In genomic region chr9:123377211-123377971, GRCh38 we compare ENCODE assay signal across 17 cellular contexts. TPM values are rescaled to one million over a fixed set of nuclear protein-coding genes. Genes with fewer than 3 reads are reported as not detected.
DNase-seq lines count a peak whose midpoint lies in the region; ATAC-seq, FAIRE-seq and TF ChIP-seq lines count a peak whose summit lies in the region.
"Had no signal": no experiment of that assay in that cellular context is flagged by ENCODE, and none has a peak within 500 bp of the region (broad histone marks: within the 10 kb centered on the region; RNA-seq: fewer than 3 reads in every experiment).

No MANE protein-coding gene starts in this region.

- peaks cover 4% of the 10 kb centered on the region for H3K4me1 Mint-ChIP-seq in endodermal cell
- peaks cover 41% of the 10 kb centered on the region for H3K4me1 Mint-ChIP-seq in neural crest cell

- no peaks in the 10 kb centered on the region for H4K20me1 ChIP-seq in Loucy (ENCODE audit: insufficient read depth, low read length, poor library complexity, severe bottlenecking)

- H3K36me3 ChIP-seq in Loucy (ENCODE audit: insufficient read depth, low read length) (no peaks in the 10 kb centered on the region), endodermal cell (ENCODE audit: control insufficient read depth, insufficient read depth, low read length) (no peaks in the 10 kb centered on the region)
- H3K36me3 ChIP-seq: ovary had no signal

- no peak overlapping the region for H2AFZ ChIP-seq in Loucy (ENCODE audit: low read length)

- DNase-seq in A549 (ENCODE audit: low read depth in 1 of 2, low spot score in 1 of 2) (no peak), endodermal cell (no peak), neural crest cell (ENCODE audit: low read depth, low spot score) (no peak), NCI-H2171 treated with DMSO at 0.1 percent for 48 hours (lab: John Stamatoyannopoulos, UW) (no peak), HuH-7 (ENCODE audit: low spot score) (no peak)
- DNase-seq in activated CD4-positive, alpha-beta T cell treated with anti-CD3 and anti-CD28 coated beads for 48 hours: no peak
- DNase-seq: GDM1, midbrain, NCI-H1694 treated with DMSO at 0.1 percent for 48 hours, testis had no signal

- no peak for TF ChIP-seq EP300 in A549 (IDR thresholded peaks at IDR 0.05)

- H3K9me3 Mint-ChIP-seq in endodermal cell (no peaks in the 10 kb centered on the region), neural crest cell (no peaks in the 10 kb centered on the region)
- H3K9me3 Mint-ChIP-seq: activated naive CD4-positive, alpha-beta T cell treated with anti-CD3 and anti-CD28 coated beads, Interleukin-2, amount 50 U/mL, for 24 hours had no signal

- WGBS in A549 (ENCODE audit: missing lambda C conversion rate): 72% methylated on average over 18 of the region's 21 CpGs
- WGBS in endodermal cell (ENCODE audit: insufficient coverage in 1 of 2, insufficient read length in 1 of 2), 2 experiments: 89 to 90% methylated on average over 10 to 21 of the region's 21 CpGs

- FAIRE-seq in A549 (lab: Jason Lieb, UNC): no peak

- CTCF ChIA-PET in A549 (lab: Yijun Ruan, JAX): interaction anchor here (1.0 to 2.0 kb wide), 3 partner anchors 9 to 23 kb away, joined by 3 to 10 read pairs (median 3); no protein-coding TSS in a partner anchor

- H3K4me2 ChIP-seq in A549: no peak overlapping the region
- H3K4me2 ChIP-seq in Loucy (ENCODE audit: low read depth, low read length, poor library complexity, severe bottlenecking): peak overlapping the region; percentile 78

- H3K9ac ChIP-seq in Loucy (ENCODE audit: low read depth, low read length, poor library complexity, severe bottlenecking): peak overlapping the region; percentile 72
- no peak overlapping the region for H3K9ac ChIP-seq in endodermal cell (ENCODE audit: extremely low read depth, low read length, poor library complexity, severe bottlenecking)

- TF ChIP-seq POLR2A in A549 (IDR thresholded peaks at IDR 0.05; ENCODE audit: low read length): no peak

- H3F3A ChIP-seq in Loucy (ENCODE audit: low read depth): no peaks in the 10 kb centered on the region

- H3K27ac Mint-ChIP-seq in endodermal cell (no peak overlapping the region), neural crest cell (ENCODE audit: unreplicated experiment) (peak overlapping the region; percentile 85)
- H3K27ac Mint-ChIP-seq: activated naive CD4-positive, alpha-beta T cell treated with anti-CD3 and anti-CD28 coated beads, Interleukin-2, amount 50 U/mL, for 24 hours had no signal

- H3K4me3 ChIP-seq in A549 (no peak overlapping the region), Loucy (ENCODE audit: low read length, poor library complexity, severe bottlenecking) (peak overlapping the region; percentile 64), endodermal cell (ENCODE audit: low read length) (no peak overlapping the region)
- H3K4me3 ChIP-seq: ovary, testis had no signal

- no peak overlapping the region for H3K27ac ChIP-seq in A549
- peak overlapping the region; percentile 54 for H3K27ac ChIP-seq in endodermal cell (ENCODE audit: low read depth, low read length)
- H3K27ac ChIP-seq: ovary, testis had no signal

- no peak for TF ChIP-seq RAD21 in A549 (conservative IDR thresholded peaks at IDR 0.05 in 1 of 2, IDR thresholded peaks at IDR 0.05 in 1 of 2)

- POLR2A ChIA-PET in A549 (lab: Yijun Ruan, JAX): no interaction called here

- H3K27me3 Mint-ChIP-seq in endodermal cell (ENCODE audit: insufficient read depth): peaks cover 24% of the 10 kb centered on the region
- H3K27me3 Mint-ChIP-seq in neural crest cell (ENCODE audit: low read depth): peaks cover 5% of the 10 kb centered on the region

- no peaks in the 10 kb centered on the region for H3K9me2 ChIP-seq in Loucy (replicated peaks; ENCODE audit: low read depth, low read length)

- H3K4me1 ChIP-seq in A549 (no peaks in the 10 kb centered on the region), Loucy (ENCODE audit: insufficient read depth, low read length, poor library complexity, severe bottlenecking) (peaks cover 43% of the 10 kb centered on the region), endodermal cell (ENCODE audit: control insufficient read depth, insufficient read depth, low read length) (peaks cover 7% of the 10 kb centered on the region)
- H3K4me1 ChIP-seq: testis had no signal

- H3K79me2 ChIP-seq in Loucy (ENCODE audit: insufficient read depth, low read length): no peaks in the 10 kb centered on the region

- ATAC-seq in A549 (peak; percentile 12; a peak in 2 of 6 replicates), HG02884 (IDR thresholded peaks at IDR 0.05; ENCODE audit: unreplicated experiment) (no peak)

- H3K36me3 Mint-ChIP-seq in endodermal cell (ENCODE audit: low read depth): no peaks in the 10 kb centered on the region
- H3K36me3 Mint-ChIP-seq in neural crest cell (ENCODE audit: low read depth): no peaks in the 10 kb centered on the region
- H3K36me3 Mint-ChIP-seq: activated naive CD4-positive, alpha-beta T cell treated with anti-CD3 and anti-CD28 coated beads, Interleukin-2, amount 50 U/mL, for 24 hours had no signal

- H3K4me3 Mint-ChIP-seq in endodermal cell: no peak overlapping the region
- peak overlapping the region; percentile 34 for H3K4me3 Mint-ChIP-seq in neural crest cell
- H3K4me3 Mint-ChIP-seq: activated naive CD4-positive, alpha-beta T cell treated with anti-CD3 and anti-CD28 coated beads, Interleukin-2, amount 50 U/mL, for 24 hours had no signal

- TF ChIP-seq CTCF in A549 (IDR thresholded peaks at IDR 0.05): no peak
- no peak for TF ChIP-seq CTCF in Loucy (conservative IDR thresholded peaks at IDR 0.05; ENCODE audit: low read length)
- no peak for TF ChIP-seq CTCF in endodermal cell (conservative IDR thresholded peaks at IDR 0.05)
- no peak for TF ChIP-seq CTCF in neural crest cell (conservative IDR thresholded peaks at IDR 0.05)

- H3K9me3 ChIP-seq in A549 (no peaks in the 10 kb centered on the region), Loucy (ENCODE audit: insufficient read depth, low read depth, low read length) (no peaks in the 10 kb centered on the region), endodermal cell (ENCODE audit: control insufficient read depth, low read length) (no peaks in the 10 kb centered on the region)
- H3K9me3 ChIP-seq: ovary, testis had no signal

- no peaks in the 10 kb centered on the region for H3K27me3 ChIP-seq in Loucy (ENCODE audit: insufficient read depth, low read length, poor library complexity, severe bottlenecking)
- H3K27me3 ChIP-seq in endodermal cell (ENCODE audit: control insufficient read depth, insufficient read depth, low read length, poor library complexity, severe bottlenecking): peaks cover 25% of the 10 kb centered on the region
- H3K27me3 ChIP-seq: ovary, testis had no signal

TF ChIP-seq in A549, 52 proteins besides CTCF, POLR2A, EP300 and RAD21 (continues in another document):
- TF ChIP-seq REST (IDR thresholded peaks at IDR 0.05) (no peak), ELK1 (IDR thresholded peaks at IDR 0.05; ENCODE audit: low read depth, low read length) (no peak), ZNF302 (CRISPR knock-in tag; IDR thresholded peaks at IDR 0.05) (no peak), CBX2 (IDR thresholded peaks at IDR 0.05; ENCODE audit: borderline replicate concordance, low read depth) (no peak), MAZ (IDR thresholded peaks at IDR 0.05; ENCODE audit: borderline replicate concordance, low read depth, low read length) (no peak), NPAS2 (CRISPR knock-in tag; IDR thresholded peaks at IDR 0.05; ENCODE audit: borderline replicate concordance) (no peak)

RNA-seq across cellular contexts. Expression of gene CRB2, which starts 21.4 kb away (rescaled TPM):
- polyA plus RNA-seq in A549 (2011; rRNA removed): 0.01 TPM in 1 of 2 replicates, not detected in the other
- polyA plus RNA-seq in A549 (2012; cell fraction: cytosol; rRNA removed): 0.01 and 0.03 TPM in 2 replicates
- polyA plus RNA-seq in A549 (2012; cell fraction: nucleus; rRNA removed): 0.12 and 0.17 TPM in 2 replicates
- polyA plus RNA-seq in A549 (2017; fragmentation: RNase III; extraction: RNeasy Plus Mini Kit Qiagen cat#74134 plus additional on column Dnase treatment): 0.05 to 0.10 TPM (median 0.09 TPM) in 3 replicates
- not detected in 2 replicates for polyA minus RNA-seq in A549 (2011; rRNA and poly(A)+ RNA removed)
- total RNA-seq in endodermal cell: 1 to 10 TPM in 1 of 2 donors, under 1 TPM in 1; 0.75 to 2.0 TPM
- 92.5 TPM for polyA plus RNA-seq in endodermal cell (2013, experiment 1 of 2)
- polyA plus RNA-seq in endodermal cell (2013, experiment 2 of 2): 79.0 TPM
- 73.4 and 80.5 TPM in 2 replicates for total RNA-seq in neural crest cell
- total RNA-seq: MCF 10A; NCI-H460; T-helper 1 cell treated with Interleukin-12 subunit alpha and Interleukin-12 subunit beta and Interleukin-4 antibody, amounts not matched to agents 30 ng/mL and 1 ng/mL, for 36 hours had no signal

Comparison
In these comparisons a context has a peak if more than half of its experiments do, and no peak if none do; other contexts are left out.
1. RNA of gene CRB2, which starts 21.4 kb away (total RNA-seq): 73.4 to 80.5 TPM in neural crest cell; 0.75 to 2.0 TPM in endodermal cell; every median in the first group is over 10 times any median in the second.